1 cellular context compared by ENCODE assay signal in genomic region chr7:98105942-98106544, GRCh38.
TF ChIP-seq lines count a peak whose summit lies in the region.

No MANE protein-coding gene starts in this region.

TF ChIP-seq in SK-N-SH treated with all-trans-retinoic acid at 6 μM for 48 hours, 23 proteins besides CTCF, POLR2A, EP300 and RAD21 (continued from another document):
- TF ChIP-seq PATZ1 (CRISPR knock-in tag; IDR thresholded peaks at IDR 0.05; ENCODE audit: borderline replicate concordance) (no peak), RARB (CRISPR knock-in tag; IDR thresholded peaks at IDR 0.05) (no peak), ZNF70 (CRISPR knock-in tag; IDR thresholded peaks at IDR 0.05) (no peak), ZNF565 (CRISPR knock-in tag; conservative IDR thresholded peaks at IDR 0.05; ENCODE audit: low read depth) (no peak), GLIS3 (CRISPR knock-in tag; IDR thresholded peaks at IDR 0.05) (no peak), ZFP3 (CRISPR knock-in tag; IDR thresholded peaks at IDR 0.05) (no peak), ZNF8 (CRISPR knock-in tag; IDR thresholded peaks at IDR 0.05) (no peak), CSDC2 (CRISPR knock-in tag; IDR thresholded peaks at IDR 0.05) (no peak), TSHZ2 (CRISPR knock-in tag; IDR thresholded peaks at IDR 0.05) (no peak), POU6F1 (CRISPR knock-in tag; IDR thresholded peaks at IDR 0.05; ENCODE audit: borderline replicate concordance, low read depth) (no peak), TOX (CRISPR knock-in tag; IDR thresholded peaks at IDR 0.05; ENCODE audit: borderline replicate concordance) (no peak), ZC3H10 (CRISPR knock-in tag; IDR thresholded peaks at IDR 0.05) (no peak)
